8 cellular contexts compared by ENCODE assay signal in genomic region chr5:171418982-171419662, GRCh38. TPM values are rescaled to one million over a fixed set of nuclear protein-coding genes. Genes with fewer than 3 reads are reported as not detected.
DNase-seq lines count a peak whose midpoint lies in the region; ATAC-seq and TF ChIP-seq lines count a peak whose summit lies in the region.

FGF18 (plus strand) TSS chr5:171419647; CDS start chr5:171420200, 553 bp downstream.

- CTCF ChIA-PET in activated CD8-positive, alpha-beta T cell treated with anti-CD3 and anti-CD28 coated beads, Interleukin-2, amount 10 ng/mL, durations not matched to agents 7 days and 5 days (lab: Charles Lee) = interaction anchor here (0.7 to 2.9 kb wide), 14 partner anchors 8 to 587 kb away, joined by 3 to 30 read pairs (median 6); partner anchors contain the start of gene FBXW11

- H3K9ac ChIP-seq in MM.1S (ENCODE audit: low read length) = no peak within 1 kb of the TSS

- peaks cover 24% of the 10 kb centered on the region for H3K27me3 Mint-ChIP-seq in activated CD8-positive, alpha-beta T cell treated with anti-CD3 and anti-CD28 coated beads, Interleukin-2, amount 10 ng/mL, durations not matched to agents 7 days and 5 days (ENCODE audit: low read depth)
- H3K27me3 Mint-ChIP-seq in nephron (ENCODE audit: low read depth) = peaks cover 31% of the 10 kb centered on the region

- peaks cover 2% of the 10 kb centered on the region for H3K36me3 Mint-ChIP-seq in activated CD8-positive, alpha-beta T cell treated with anti-CD3 and anti-CD28 coated beads, Interleukin-2, amount 10 ng/mL, durations not matched to agents 7 days and 5 days (ENCODE audit: low read depth)
- peaks cover 3% of the 10 kb centered on the region for H3K36me3 Mint-ChIP-seq in nephron (ENCODE audit: low read depth)

- H3K4me1 ChIP-seq in MM.1S (ENCODE audit: low read length) = peaks cover 11% of the 10 kb centered on the region

- no peak within 1 kb of the TSS for H3K27ac Mint-ChIP-seq in activated CD8-positive, alpha-beta T cell treated with anti-CD3 and anti-CD28 coated beads, Interleukin-2, amount 10 ng/mL, durations not matched to agents 7 days and 5 days
- no peak within 1 kb of the TSS for H3K27ac Mint-ChIP-seq in nephron

- peak; percentile 92 for DNase-seq in DMS53 (lab: John Stamatoyannopoulos, UW)
- peak; percentile 72 for DNase-seq in MM.1S
- DNase-seq in activated CD8-positive, alpha-beta T cell treated with anti-CD3 and anti-CD28 coated beads, Interleukin-2, amount 10 ng/mL, durations not matched to agents 7 days and 5 days = peak; percentile 71
- DNase-seq in fibroblast of peridontal ligament (ENCODE audit: extremely low read depth) = peak; percentile 31
- DNase-seq in SKM-1 (lab: John Stamatoyannopoulos, UW; ENCODE audit: unreplicated experiment) = no peak

- TF ChIP-seq CTCF in MM.1S (IDR thresholded peaks at IDR 0.05; ENCODE audit: low read length) (no peak; the same call in 1 of the 2 replicates), nephron (IDR thresholded peaks at IDR 0.05; ENCODE audit: unreplicated experiment in 3 of 3) (peak in 1 of 3 experiments; percentile 47)

- H3K27me3 ChIP-seq in MM.1S (replicated peaks; ENCODE audit: insufficient read depth, low read length) = 0 out of 2 replicates have a peak, but pooled peaks cover 7% of the 10 kb centered on the region

- H2AFZ ChIP-seq in MM.1S (ENCODE audit: low read length) = no peak within 1 kb of the TSS

- peaks cover 17% of the 10 kb centered on the region for H3K4me1 Mint-ChIP-seq in activated CD8-positive, alpha-beta T cell treated with anti-CD3 and anti-CD28 coated beads, Interleukin-2, amount 10 ng/mL, durations not matched to agents 7 days and 5 days (ENCODE audit: low read depth)
- H3K4me1 Mint-ChIP-seq in nephron = peaks cover 37% of the 10 kb centered on the region

- H4K20me1 ChIP-seq in MM.1S (ENCODE audit: insufficient read depth, low read length) = peaks cover 15% of the 10 kb centered on the region

- no peaks in the 10 kb centered on the region for H3K9me3 ChIP-seq in MM.1S (replicated peaks; ENCODE audit: insufficient read depth, low read length)

- peaks cover 29% of the 10 kb centered on the region; the same call in 1 of the 2 replicates for H3F3A ChIP-seq in MM.1S (ENCODE audit: insufficient read depth, low read length)

- POLR2A ChIA-PET in activated CD8-positive, alpha-beta T cell treated with anti-CD3 and anti-CD28 coated beads, Interleukin-2, amount 10 ng/mL, durations not matched to agents 7 days and 5 days (lab: Charles Lee) = interaction anchor here (1.2 to 1.3 kb wide), 2 partner anchors 9 to 31 kb away, joined by 3 to 4 read pairs; partner anchors contain the start of gene NPM1

- no peaks in the 10 kb centered on the region for H3K79me2 ChIP-seq in MM.1S (ENCODE audit: low read length)

- peak; percentile 37 for ATAC-seq in GM21529 (IDR thresholded peaks at IDR 0.05; ENCODE audit: unreplicated experiment)
- peak; percentile 65 for ATAC-seq in activated CD8-positive, alpha-beta T cell treated with anti-CD3 and anti-CD28 coated beads, Interleukin-2, amount 10 ng/mL, durations not matched to agents 7 days and 5 days
- no peak for ATAC-seq in GM18517 (IDR thresholded peaks at IDR 0.05; ENCODE audit: unreplicated experiment)

- peak within 1 kb of the TSS; percentile 81 for H3K4me2 ChIP-seq in MM.1S (ENCODE audit: low read depth, low read length)

- peak within 1 kb of the TSS; percentile 57 for H3K4me3 ChIP-seq in MM.1S (ENCODE audit: low read length)

- no peak within 1 kb of the TSS for H3K27ac ChIP-seq in MM.1S (ENCODE audit: low read length)

- H3K9me3 Mint-ChIP-seq in activated CD8-positive, alpha-beta T cell treated with anti-CD3 and anti-CD28 coated beads, Interleukin-2, amount 10 ng/mL, durations not matched to agents 7 days and 5 days (ENCODE audit: insufficient read depth) = no peaks in the 10 kb centered on the region
- H3K9me3 Mint-ChIP-seq in nephron = no peaks in the 10 kb centered on the region

- H3K9me2 ChIP-seq in MM.1S (replicated peaks; ENCODE audit: insufficient read depth, low read length) = no peaks in the 10 kb centered on the region

- H3K36me3 ChIP-seq in MM.1S (replicated peaks; ENCODE audit: insufficient read depth, low read length) = no peaks in the 10 kb centered on the region

- H3K4me3 Mint-ChIP-seq in activated CD8-positive, alpha-beta T cell treated with anti-CD3 and anti-CD28 coated beads, Interleukin-2, amount 10 ng/mL, durations not matched to agents 7 days and 5 days = peak within 1 kb of the TSS; percentile 63
- H3K4me3 Mint-ChIP-seq in nephron = peak within 1 kb of the TSS; percentile 88 to 92 (median 89)

RNA-seq across cellular contexts. Expression of gene FGF18, which starts in this region (rescaled TPM):
- not detected for total RNA-seq in activated CD8-positive, alpha-beta T cell treated with anti-CD3 and anti-CD28 coated beads, Interleukin-2, amount 10 ng/mL, durations not matched to agents 7 days and 5 days

Comparison
In these comparisons a context has a peak if more than half of its experiments do, and no peak if none do; other contexts are left out.
1. Peak in DNase-seq and ATAC-seq in activated CD8-positive, alpha-beta T cell treated with anti-CD3 and anti-CD28 coated beads, Interleukin-2, amount 10 ng/mL, durations not matched to agents 7 days and 5 days; RNA of the gene not detected or under 1 TPM.